ENCODE assay signal across 11 cellular contexts in genomic region chr3:129558772-129559564, GRCh38. TPM values are rescaled to one million over a fixed set of nuclear protein-coding genes. Genes with fewer than 3 reads are reported as not detected.
DNase-seq lines count a peak whose midpoint lies in the region; ATAC-seq and TF ChIP-seq lines count a peak whose summit lies in the region.
"Had no signal": no experiment of that assay in that cellular context is flagged by ENCODE, and none has a peak within 500 bp of the region (broad histone marks: within the 10 kb centered on the region; RNA-seq: fewer than 3 reads in every experiment).

No MANE protein-coding gene starts in this region.

- TF ChIP-seq POLR2A in gastroesophageal sphincter (IDR thresholded peaks at IDR 0.05) = no peak
- TF ChIP-seq POLR2A in tibial nerve (IDR thresholded peaks at IDR 0.05) = no peak

- H3K36me3 Mint-ChIP-seq in activated CD4-positive, alpha-beta T cell treated with anti-CD3 and anti-CD28 coated beads, Interleukin-2, amount 10 ng/mL, durations not matched to agents 7 days and 5 days (ENCODE audit: low read depth) = no peaks in the 10 kb centered on the region

- TF ChIP-seq CTCF in SK-N-SH (IDR thresholded peaks at IDR 0.05) (no peak), gastroesophageal sphincter (IDR thresholded peaks at IDR 0.05) (no peak), tibial nerve (IDR thresholded peaks at IDR 0.05) (no peak)

- peak; percentile 24 for DNase-seq in NCI-H82 (lab: John Stamatoyannopoulos, UW)
- no peak for DNase-seq in NCI-H82 treated with DMSO at 0.1 percent for 48 hours (lab: John Stamatoyannopoulos, UW; ENCODE audit: unreplicated experiment)
- peak; percentile 85 for DNase-seq in SK-N-SH
- no peak for DNase-seq in tibial nerve (ENCODE audit: low spot score in 2 of 2)
- no peak for DNase-seq in SW 1271 (lab: John Stamatoyannopoulos, UW)
- no peak for DNase-seq in activated CD4-positive, alpha-beta T cell treated with anti-CD3 and anti-CD28 coated beads, Interleukin-2, amount 10 ng/mL, durations not matched to agents 7 days and 5 days
- DNase-seq in stimulated activated CD4-positive, alpha-beta T cell treated with anti-CD3 and anti-CD28 coated beads, Interleukin-4, amount 100 ng/mL, for 24 hours = no peak
- DNase-seq: AML-193; stimulated activated CD4-positive, alpha-beta T cell treated with anti-CD3 and anti-CD28 coated beads, Interleukin-4, amount 100 ng/mL, for 1 hour had no signal

- H3K4me1 Mint-ChIP-seq in activated CD4-positive, alpha-beta T cell treated with anti-CD3 and anti-CD28 coated beads, Interleukin-2, amount 10 ng/mL, durations not matched to agents 7 days and 5 days = peaks cover 3% of the 10 kb centered on the region

- H3K9ac ChIP-seq in SK-N-SH = no peak overlapping the region

- no peaks in the 10 kb centered on the region for H3K79me2 ChIP-seq in SK-N-SH (ENCODE audit: insufficient read depth)

- H3K4me2 ChIP-seq in SK-N-SH = peak overlapping the region; percentile 78

- H3K27ac ChIP-seq in SK-N-SH (ENCODE audit: low read depth in 2 of 2, low read length in 1 of 2) (peak overlapping the region; percentile 78 to 85), gastroesophageal sphincter (peak overlapping the region in 3 of 4 donors; percentile 22 to 88 (median 82)), tibial nerve (peak overlapping the region in 3 of 4 donors; percentile 83 to 95 (median 90))

- H3K9me2 ChIP-seq in SK-N-SH = no peaks in the 10 kb centered on the region

- H3K27me3 Mint-ChIP-seq in activated CD4-positive, alpha-beta T cell treated with anti-CD3 and anti-CD28 coated beads, Interleukin-2, amount 10 ng/mL, durations not matched to agents 7 days and 5 days = peaks cover 3% of the 10 kb centered on the region

- H3K4me3 ChIP-seq in SK-N-SH (ENCODE audit: low read depth in 2 of 2, low read length in 1 of 2) (no peak overlapping the region), gastroesophageal sphincter (no peak overlapping the region), tibial nerve (no peak overlapping the region)

- H3K27me3 ChIP-seq in SK-N-SH (ENCODE audit: insufficient read depth) (no peaks in the 10 kb centered on the region), gastroesophageal sphincter (no peaks in the 10 kb centered on the region), tibial nerve (no peaks in the 10 kb centered on the region)

- POLR2A ChIA-PET in SK-N-SH (lab: Yijun Ruan, JAX) = interaction anchor here (0.9 kb wide), 1 partner anchor 117 kb away, joined by 4 read pairs; no protein-coding TSS in a partner anchor
- POLR2A ChIA-PET in activated CD4-positive, alpha-beta T cell treated with anti-CD3 and anti-CD28 coated beads, Interleukin-2, amount 10 ng/mL, durations not matched to agents 7 days and 5 days (lab: Charles Lee) = no interaction called here

- no peaks in the 10 kb centered on the region for H3K9me3 Mint-ChIP-seq in activated CD4-positive, alpha-beta T cell treated with anti-CD3 and anti-CD28 coated beads, Interleukin-2, amount 10 ng/mL, durations not matched to agents 7 days and 5 days

- CTCF ChIA-PET in SK-N-SH (lab: Yijun Ruan, JAX) = interaction anchor here (1.1 to 5.4 kb wide), 5 partner anchors 9 to 68 kb away, joined by 3 to 18 read pairs (median 4); no protein-coding TSS in a partner anchor
- CTCF ChIA-PET in activated CD4-positive, alpha-beta T cell treated with anti-CD3 and anti-CD28 coated beads, Interleukin-2, amount 10 ng/mL, durations not matched to agents 7 days and 5 days (lab: Charles Lee) = interaction anchor here (1.3 to 1.5 kb wide), 2 partner anchors 10 to 11 kb away, joined by 3 read pairs; no protein-coding TSS in a partner anchor

- H3K9me3 ChIP-seq in SK-N-SH = no peaks in the 10 kb centered on the region
- no peaks in the 10 kb centered on the region for H3K9me3 ChIP-seq in gastroesophageal sphincter
- H3K9me3 ChIP-seq in tibial nerve = no peaks in the 10 kb centered on the region

- H4K20me1 ChIP-seq in SK-N-SH (ENCODE audit: insufficient read depth) = no peaks in the 10 kb centered on the region

- 73% methylated on average over 6 of the region's 11 CpGs for WGBS in SK-N-SH (ENCODE audit: low lambda C conversion rate)
- 100% methylated on average over 2 of the region's 11 CpGs; no CpG with 5 or more reads in 1 of the 2 donors for WGBS in gastroesophageal sphincter (ENCODE audit: low coverage in 1 of 2), 2 donors
- WGBS in tibial nerve, 2 donors = 69 to 71% methylated on average over 10 to 11 of the region's 11 CpGs

- no peak overlapping the region for H3K27ac Mint-ChIP-seq in activated CD4-positive, alpha-beta T cell treated with anti-CD3 and anti-CD28 coated beads, Interleukin-2, amount 10 ng/mL, durations not matched to agents 7 days and 5 days

- H3K4me1 ChIP-seq in SK-N-SH (ENCODE audit: control insufficient read depth in 1 of 2, insufficient read depth in 2 of 2, low read depth in 1 of 2, low read length in 1 of 2) = peaks cover 36 to 62% of the 10 kb centered on the region in 2 experiments
- H3K4me1 ChIP-seq in gastroesophageal sphincter = peaks cover 0 to 87% (median 37%) of the 10 kb centered on the region in 3 donors
- peaks cover 0 to 99% (median 84%) of the 10 kb centered on the region in 4 donors for H3K4me1 ChIP-seq in tibial nerve

- no peak for ATAC-seq in gastroesophageal sphincter

- no peaks in the 10 kb centered on the region for H3K36me3 ChIP-seq in SK-N-SH (replicated peaks in 1 of 2; ENCODE audit: control insufficient read depth in 1 of 2, insufficient read depth in 2 of 2, low read length in 1 of 2)
- peaks cover 0 to 73% of the 10 kb centered on the region in 2 donors for H3K36me3 ChIP-seq in gastroesophageal sphincter
- peaks cover 0 to 69% (median 0%) of the 10 kb centered on the region in 3 donors for H3K36me3 ChIP-seq in tibial nerve

- H2AFZ ChIP-seq in SK-N-SH (ENCODE audit: low read depth) = no peak overlapping the region

- no peak overlapping the region for H3K4me3 Mint-ChIP-seq in activated CD4-positive, alpha-beta T cell treated with anti-CD3 and anti-CD28 coated beads, Interleukin-2, amount 10 ng/mL, durations not matched to agents 7 days and 5 days

- TF ChIP-seq EP300 in SK-N-SH (IDR thresholded peaks at IDR 0.05; ENCODE audit: borderline replicate concordance in 1 of 2, low read depth in 1 of 2, low read length in 1 of 2) (peak; percentile 82 to 83; a peak in 3 of 4 replicates), gastroesophageal sphincter (IDR thresholded peaks at IDR 0.05) (no peak), tibial nerve (IDR thresholded peaks at IDR 0.05) (no peak)

- TF ChIP-seq RAD21 in SK-N-SH (IDR thresholded peaks at IDR 0.05; ENCODE audit: low read length) = 0 out of 2 replicates have a peak, but pooled peaks have one; percentile 1

- peaks cover 13% of the 10 kb centered on the region for H3F3A ChIP-seq in SK-N-SH (replicated peaks; ENCODE audit: insufficient read depth)

TF ChIP-seq in SK-N-SH, 30 proteins besides CTCF, POLR2A, EP300 and RAD21 (continues in another document):
- peak; percentile 40; the same call in 1 of the 2 replicates for TF ChIP-seq POLR2AphosphoS5 (IDR thresholded peaks at IDR 0.05; ENCODE audit: low read depth, low read length)
- TF ChIP-seq USF1 (IDR thresholded peaks at IDR 0.05; ENCODE audit: borderline replicate concordance, low read depth) = no peak
- peak; percentile 87 for TF ChIP-seq CHD2 (IDR thresholded peaks at IDR 0.05; ENCODE audit: low read length, partially characterized antibody)
- TF ChIP-seq FOXJ3 (CRISPR knock-in tag; IDR thresholded peaks at IDR 0.05) = no peak
- TF ChIP-seq MEF2A (IDR thresholded peaks at IDR 0.05; ENCODE audit: borderline replicate concordance, low read depth) = no peak
- TF ChIP-seq FOXM1 (IDR thresholded peaks at IDR 0.05; ENCODE audit: low read depth) = no peak

RNA-seq across cellular contexts. Expression of gene H1-8, which starts 16.0 kb away (rescaled TPM):
- not detected in 2 replicates for polyA plus RNA-seq in SK-N-SH (2012; rRNA removed)
- not detected in 2 replicates for polyA plus RNA-seq in SK-N-SH (2012; cell fraction: cytosol; rRNA removed)
- polyA plus RNA-seq in SK-N-SH (2012; cell fraction: nucleus; rRNA removed) = not detected in 2 replicates
- total RNA-seq in gastroesophageal sphincter = not detected
- total RNA-seq in tibial nerve = not detected
- total RNA-seq in activated CD4-positive, alpha-beta T cell treated with anti-CD3 and anti-CD28 coated beads, Interleukin-2, amount 10 ng/mL, durations not matched to agents 7 days and 5 days = not detected
- polyA plus RNA-seq: adipose tissue had no signal

RNA-seq across cellular contexts. Expression of gene RHO, which starts 30.5 kb away (rescaled TPM):
- not detected in 2 replicates for polyA plus RNA-seq in SK-N-SH (2012; rRNA removed)
- polyA plus RNA-seq in SK-N-SH (2012; cell fraction: cytosol; rRNA removed) = not detected in 2 replicates
- not detected in 2 replicates for polyA plus RNA-seq in SK-N-SH (2012; cell fraction: nucleus; rRNA removed)
- total RNA-seq in gastroesophageal sphincter (not detected), tibial nerve (not detected)
- not detected for total RNA-seq in activated CD4-positive, alpha-beta T cell treated with anti-CD3 and anti-CD28 coated beads, Interleukin-2, amount 10 ng/mL, durations not matched to agents 7 days and 5 days
- polyA plus RNA-seq: adipose tissue had no signal

RNA-seq across cellular contexts. Expression of gene PLXND1, which starts 47.5 kb away (rescaled TPM):
- 43.0 and 53.5 TPM in 2 replicates for polyA plus RNA-seq in SK-N-SH (2012; rRNA removed)
- 26.5 and 37.7 TPM in 2 replicates for polyA plus RNA-seq in SK-N-SH (2012; cell fraction: cytosol; rRNA removed)
- 122 and 155 TPM in 2 replicates for polyA plus RNA-seq in SK-N-SH (2012; cell fraction: nucleus; rRNA removed)
- total RNA-seq in gastroesophageal sphincter = 10 to 100 TPM; 45.0 to 77.9 (median 61.5) TPM
- total RNA-seq in tibial nerve = 100 to 1,000 TPM; 155 to 300 (median 197) TPM
- total RNA-seq in activated CD4-positive, alpha-beta T cell treated with anti-CD3 and anti-CD28 coated beads, Interleukin-2, amount 10 ng/mL, durations not matched to agents 7 days and 5 days = 1 to 10 TPM; 1.2 to 1.4 TPM

Comparison
In these comparisons a context has a peak if more than half of its experiments do, and no peak if none do; other contexts are left out.
1. DNase-seq: peak in NCI-H82 (single experiment) and SK-N-SH (single experiment); none in NCI-H82 treated with DMSO at 0.1 percent for 48 hours (single experiment), tibial nerve (0 of 2), SW 1271 (0 of 2), activated CD4-positive, alpha-beta T cell treated with anti-CD3 and anti-CD28 coated beads, Interleukin-2, amount 10 ng/mL, durations not matched to agents 7 days and 5 days (single experiment) and stimulated activated CD4-positive, alpha-beta T cell treated with anti-CD3 and anti-CD28 coated beads, Interleukin-4, amount 100 ng/mL, for 24 hours (single experiment).
2. RNA of gene PLXND1, which starts 47.5 kb away (total RNA-seq): 155 to 300 TPM in tibial nerve and 45.0 to 77.9 TPM in gastroesophageal sphincter; 1.2 to 1.4 TPM in activated CD4-positive, alpha-beta T cell treated with anti-CD3 and anti-CD28 coated beads, Interleukin-2, amount 10 ng/mL, durations not matched to agents 7 days and 5 days; every median in the first group is over 10 times any median in the second.
3. Peak in every context shown above with its lines, with median percentiles within 50 percentile points of each other: H3K27ac ChIP-seq.